1 cellular context compared by ENCODE assay signal in the genomic region with DNA sequence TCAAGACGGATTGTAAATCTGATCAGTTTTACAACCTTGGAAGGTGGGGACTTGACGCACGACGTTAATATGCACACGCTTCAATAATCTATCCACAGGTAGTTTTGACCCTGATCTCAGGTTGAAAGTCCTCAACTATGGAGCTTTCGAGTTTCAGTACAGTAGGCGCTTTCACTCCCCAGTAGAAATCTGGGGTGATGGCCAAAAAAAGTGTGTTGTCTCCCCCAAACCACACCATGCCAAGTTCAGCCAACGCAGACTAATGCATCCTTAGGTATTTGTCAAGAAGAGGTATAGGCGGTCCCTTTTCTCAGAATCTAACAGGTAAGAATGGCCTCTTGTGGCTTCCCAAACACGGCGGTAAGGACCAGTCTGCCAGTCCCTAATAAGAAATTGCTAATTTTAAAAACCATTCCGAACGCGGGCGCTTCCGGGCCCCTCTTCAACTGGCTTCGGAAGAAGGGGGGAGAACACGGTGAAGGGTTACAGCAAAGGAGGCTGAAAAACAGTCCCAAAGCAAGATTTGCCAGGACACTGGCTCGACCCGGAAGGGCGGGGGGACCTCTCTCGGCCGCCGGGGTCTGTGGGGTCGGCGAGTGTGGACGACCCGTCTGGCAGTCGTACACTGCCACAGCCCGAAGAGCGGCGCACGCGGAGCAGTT.
TF ChIP-seq lines count a peak whose summit lies in the region.

No MANE protein-coding gene starts in this region.

TF ChIP-seq in HepG2, 621 proteins besides CTCF, POLR2A, EP300 and RAD21:
- TF ChIP-seq, protein P1, sequence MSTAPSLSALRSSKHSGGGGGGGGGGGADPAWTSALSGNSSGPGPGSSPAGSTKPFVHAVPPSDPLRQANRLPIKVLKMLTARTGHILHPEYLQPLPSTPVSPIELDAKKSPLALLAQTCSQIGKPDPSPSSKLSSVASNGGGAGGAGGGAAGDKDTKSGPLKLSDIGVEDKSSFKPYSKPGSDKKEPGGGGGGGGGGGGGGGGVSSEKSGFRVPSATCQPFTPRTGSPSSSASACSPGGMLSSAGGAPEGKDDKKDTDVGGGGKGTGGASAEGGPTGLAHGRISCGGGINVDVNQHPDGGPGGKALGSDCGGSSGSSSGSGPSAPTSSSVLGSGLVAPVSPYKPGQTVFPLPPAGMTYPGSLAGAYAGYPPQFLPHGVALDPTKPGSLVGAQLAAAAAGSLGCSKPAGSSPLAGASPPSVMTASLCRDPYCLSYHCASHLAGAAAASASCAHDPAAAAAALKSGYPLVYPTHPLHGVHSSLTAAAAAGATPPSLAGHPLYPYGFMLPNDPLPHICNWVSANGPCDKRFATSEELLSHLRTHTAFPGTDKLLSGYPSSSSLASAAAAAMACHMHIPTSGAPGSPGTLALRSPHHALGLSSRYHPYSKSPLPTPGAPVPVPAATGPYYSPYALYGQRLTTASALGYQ (CRISPR knock-in tag; IDR thresholded peaks at IDR 0.05): peak; percentile 8; the same call in 1 of the 2 replicates
- TF ChIP-seq ZEB1 (IDR thresholded peaks at IDR 0.05; ENCODE audit: insufficient replicate concordance, low read depth) (peak; percentile 67), ZNF224 (CRISPR knock-in tag; IDR thresholded peaks at IDR 0.05) (no peak), ZNF253 (CRISPR knock-in tag; IDR thresholded peaks at IDR 0.05; ENCODE audit: borderline replicate concordance) (0 out of 2 replicates have a peak, but pooled peaks have one; percentile 6), GABPA (IDR thresholded peaks at IDR 0.05; ENCODE audit: low read depth, low read length) (no peak), GABPA (CRISPR knock-in tag; IDR thresholded peaks at IDR 0.05; ENCODE audit: low read depth) (peak; percentile 13; the same call in 1 of the 2 replicates), PITX1 (CRISPR knock-in tag; IDR thresholded peaks at IDR 0.05) (no peak), ZSCAN9 (CRISPR knock-in tag; IDR thresholded peaks at IDR 0.05; ENCODE audit: borderline replicate concordance) (no peak), SNAI1 (CRISPR knock-in tag; IDR thresholded peaks at IDR 0.05; ENCODE audit: borderline replicate concordance) (0 out of 2 replicates have a peak, but pooled peaks have one; percentile 21), KAT7 (CRISPR knock-in tag; IDR thresholded peaks at IDR 0.05; ENCODE audit: borderline replicate concordance) (peak; percentile 10; the same call in 1 of the 2 replicates), ZNF878 (CRISPR knock-in tag; IDR thresholded peaks at IDR 0.05) (0 out of 2 replicates have a peak, but pooled peaks have one; percentile 55), PRMT3 (CRISPR knock-in tag; IDR thresholded peaks at IDR 0.05; ENCODE audit: borderline replicate concordance, low read depth) (0 out of 2 replicates have a peak, but pooled peaks have one; percentile 52), NCOA5 (CRISPR knock-in tag; IDR thresholded peaks at IDR 0.05) (no peak)
- TF ChIP-seq, protein P2, sequence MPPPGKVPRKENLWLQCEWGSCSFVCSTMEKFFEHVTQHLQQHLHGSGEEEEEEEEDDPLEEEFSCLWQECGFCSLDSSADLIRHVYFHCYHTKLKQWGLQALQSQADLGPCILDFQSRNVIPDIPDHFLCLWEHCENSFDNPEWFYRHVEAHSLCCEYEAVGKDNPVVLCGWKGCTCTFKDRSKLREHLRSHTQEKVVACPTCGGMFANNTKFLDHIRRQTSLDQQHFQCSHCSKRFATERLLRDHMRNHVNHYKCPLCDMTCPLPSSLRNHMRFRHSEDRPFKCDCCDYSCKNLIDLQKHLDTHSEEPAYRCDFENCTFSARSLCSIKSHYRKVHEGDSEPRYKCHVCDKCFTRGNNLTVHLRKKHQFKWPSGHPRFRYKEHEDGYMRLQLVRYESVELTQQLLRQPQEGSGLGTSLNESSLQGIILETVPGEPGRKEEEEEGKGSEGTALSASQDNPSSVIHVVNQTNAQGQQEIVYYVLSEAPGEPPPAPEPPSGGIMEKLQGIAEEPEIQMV (CRISPR knock-in tag; IDR thresholded peaks at IDR 0.05; ENCODE audit: low read depth): 0 out of 2 replicates have a peak, but pooled peaks have one; percentile 11
- TF ChIP-seq, protein P3, sequence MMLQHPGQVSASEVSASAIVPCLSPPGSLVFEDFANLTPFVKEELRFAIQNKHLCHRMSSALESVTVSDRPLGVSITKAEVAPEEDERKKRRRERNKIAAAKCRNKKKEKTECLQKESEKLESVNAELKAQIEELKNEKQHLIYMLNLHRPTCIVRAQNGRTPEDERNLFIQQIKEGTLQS (CRISPR knock-in tag; IDR thresholded peaks at IDR 0.05): peak; percentile 18; the same call in 1 of the 2 replicates
